29 cellular contexts compared by ENCODE assay signal in the genomic region with DNA sequence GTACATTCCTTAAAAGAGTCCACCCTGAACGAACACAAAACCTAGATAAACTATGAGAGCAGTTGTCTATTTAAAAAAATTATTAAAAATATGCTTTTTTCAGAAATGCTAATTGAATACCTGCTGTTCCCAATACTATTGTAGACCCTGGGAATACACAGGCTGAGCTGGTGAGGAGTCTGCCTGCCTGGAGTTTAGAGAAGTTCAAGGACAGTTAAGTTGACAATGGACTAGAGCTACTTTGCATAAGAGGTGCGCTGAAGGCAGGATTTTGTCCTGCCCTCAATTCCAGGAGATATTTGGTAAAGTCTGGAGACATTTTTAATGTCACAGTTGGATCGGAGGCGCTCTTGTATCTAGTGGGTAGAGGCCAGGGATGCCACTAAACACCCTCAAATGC.
A peak's percentile ranks its signal among the peaks of the same experiment; 100 is the strongest.
DNase-seq lines count a peak whose midpoint lies in the region; ATAC-seq, FAIRE-seq and TF ChIP-seq lines count a peak whose summit lies in the region.
"Had no signal": no experiment of that assay in that cellular context is flagged by ENCODE, and none has a peak within 500 bp of the region (broad histone marks: within the 10 kb centered on the region; RNA-seq: fewer than 3 reads in every experiment).

No MANE protein-coding gene starts in this region.

- BruUV-seq in HepG2 (replicated peaks; lab: Mats Ljungman, UMichigan): no TSS peak

- no peak overlapping the region for H2AFZ ChIP-seq in HepG2 (ENCODE audit: low read length)

- no peak overlapping the region for H3K9ac ChIP-seq in HepG2 (ENCODE audit: insufficient read depth, low read depth, low read length)
- H3K9ac ChIP-seq in stomach smooth muscle (ENCODE audit: low read length in 2 of 2): no peak overlapping the region

- H3K9me3 Mint-ChIP-seq in chondrocyte (ENCODE audit: low read depth): no peaks in the 10 kb centered on the region
- no peaks in the 10 kb centered on the region for H3K9me3 Mint-ChIP-seq in osteocyte (ENCODE audit: unreplicated experiment)
- H3K9me3 Mint-ChIP-seq in naive thymus-derived CD8-positive, alpha-beta T cell: no peaks in the 10 kb centered on the region
- H3K9me3 Mint-ChIP-seq: activated naive CD4-positive, alpha-beta T cell treated with anti-CD3 and anti-CD28 coated beads, Interleukin-2, amount 10 ng/mL, durations not matched to agents 7 days and 5 days; activated T-helper 17 cell treated with anti-CD3 and anti-CD28 coated beads, Interleukin-2, amount 50 U/mL, for 72 hours; CD8-positive, alpha-beta memory T cell; immature natural killer cell; memory B cell had no signal

- peaks cover 0 to 2% of the 10 kb centered on the region in 2 experiments; a peak in 1 of 5 replicates for H3K27me3 ChIP-seq in HepG2 (ENCODE audit: control insufficient read depth in 1 of 2, insufficient read depth in 2 of 2, low read length in 2 of 2)
- no peaks in the 10 kb centered on the region for H3K27me3 ChIP-seq in stomach smooth muscle (ENCODE audit: control insufficient read depth in 1 of 2, insufficient read depth in 2 of 2, low read length in 2 of 2)
- H3K27me3 ChIP-seq: brain microvascular endothelial cell, dorsolateral prefrontal cortex, upper lobe of left lung had no signal

- H3K27ac Mint-ChIP-seq in chondrocyte (ENCODE audit: unreplicated experiment): peak overlapping the region; percentile 97
- peak overlapping the region; percentile 93 for H3K27ac Mint-ChIP-seq in osteocyte (ENCODE audit: unreplicated experiment)
- no peak overlapping the region for H3K27ac Mint-ChIP-seq in naive thymus-derived CD8-positive, alpha-beta T cell
- H3K27ac Mint-ChIP-seq: activated CD4-positive, alpha-beta T cell treated with anti-CD3 and anti-CD28 coated beads for 36 hours; activated naive CD4-positive, alpha-beta T cell treated with anti-CD3 and anti-CD28 coated beads, Interleukin-2, amount 10 ng/mL, durations not matched to agents 7 days and 5 days; activated T-helper 17 cell treated with anti-CD3 and anti-CD28 coated beads, Interleukin-2, amount 50 U/mL, for 72 hours; CD8-positive, alpha-beta memory T cell; immature natural killer cell had no signal

- no peak for TF ChIP-seq RAD21 in HepG2 (CRISPR knock-in tag; IDR thresholded peaks at IDR 0.05)

- no peaks in the 10 kb centered on the region for H3K36me3 Mint-ChIP-seq in chondrocyte (ENCODE audit: low read depth)
- peaks cover 16% of the 10 kb centered on the region for H3K36me3 Mint-ChIP-seq in osteocyte (ENCODE audit: unreplicated experiment)
- no peaks in the 10 kb centered on the region for H3K36me3 Mint-ChIP-seq in naive thymus-derived CD8-positive, alpha-beta T cell
- H3K36me3 Mint-ChIP-seq: activated naive CD4-positive, alpha-beta T cell treated with anti-CD3 and anti-CD28 coated beads, Interleukin-2, amount 10 ng/mL, durations not matched to agents 7 days and 5 days; CD8-positive, alpha-beta memory T cell had no signal

- no peak for FAIRE-seq in HepG2 (lab: Jason Lieb, UNC)
- FAIRE-seq: endometrium, GM12878, small intestine had no signal

- TF ChIP-seq EP300 in HepG2 (IDR thresholded peaks at IDR 0.05; ENCODE audit: low read depth in 2 of 2, low read length in 2 of 2) (no peak), HepG2 (CRISPR knock-in tag; IDR thresholded peaks at IDR 0.05; ENCODE audit: borderline replicate concordance) (no peak)

- ATAC-seq in HepG2 (peak; percentile 64), GM19463 (IDR thresholded peaks at IDR 0.05; ENCODE audit: unreplicated experiment) (no peak)
- ATAC-seq in naive thymus-derived CD8-positive, alpha-beta T cell: no peak
- ATAC-seq: activated CD4-positive, alpha-beta T cell treated with anti-CD3 and anti-CD28 coated beads for 36 hours; activated T-helper 17 cell treated with anti-CD3 and anti-CD28 coated beads, Interleukin-2, amount 50 U/mL, for 72 hours; GM12878; left colon; stimulated activated naive CD8-positive, alpha-beta T cell treated with anti-CD3 and anti-CD28 coated beads, Interleukin-15, Interleukin-2, amounts not matched to agents 100 U/mL and 50 U/mL, for 24 hours had no signal

- TF ChIP-seq POLR2A in HepG2 (IDR thresholded peaks at IDR 0.05; ENCODE audit: insufficient read depth in 1 of 2, low read depth in 2 of 2, low read length in 2 of 2): no peak

- no peak overlapping the region for H3K4me3 Mint-ChIP-seq in chondrocyte (ENCODE audit: unreplicated experiment)
- no peak overlapping the region for H3K4me3 Mint-ChIP-seq in osteocyte (ENCODE audit: unreplicated experiment)
- H3K4me3 Mint-ChIP-seq in naive thymus-derived CD8-positive, alpha-beta T cell: no peak overlapping the region
- H3K4me3 Mint-ChIP-seq: activated CD4-positive, alpha-beta T cell treated with anti-CD3 and anti-CD28 coated beads for 36 hours; activated naive CD4-positive, alpha-beta T cell treated with anti-CD3 and anti-CD28 coated beads, Interleukin-2, amount 10 ng/mL, durations not matched to agents 7 days and 5 days; activated T-helper 17 cell treated with anti-CD3 and anti-CD28 coated beads, Interleukin-2, amount 50 U/mL, for 72 hours; CD8-positive, alpha-beta memory T cell; immature natural killer cell; memory B cell had no signal

- H3K9me3 ChIP-seq in HepG2 (ENCODE audit: low read length) (no peaks in the 10 kb centered on the region), stomach smooth muscle (ENCODE audit: control insufficient read depth in 2 of 2, low read length in 2 of 2) (no peaks in the 10 kb centered on the region)
- H3K9me3 ChIP-seq: HAP-1, upper lobe of left lung had no signal

- DNase-seq in chondrocyte (ENCODE audit: low spot score) (no peak), HepG2 (ENCODE audit: low spot score) (peak; percentile 2), osteocyte (ENCODE audit: extremely low spot score, unreplicated experiment) (no peak), NCI-H345 treated with DMSO at 0.1 percent for 48 hours (lab: John Stamatoyannopoulos, UW; ENCODE audit: unreplicated experiment) (no peak), NCI-H2227 treated with DMSO at 0.1 percent for 48 hours (lab: John Stamatoyannopoulos, UW) (no peak)
- DNase-seq in naive thymus-derived CD8-positive, alpha-beta T cell: no peak
- DNase-seq: activated CD4-positive, alpha-beta T cell treated with anti-CD3 and anti-CD28 coated beads for 36 hours; activated naive CD4-positive, alpha-beta T cell treated with anti-CD3 and anti-CD28 coated beads, Interleukin-2, amount 10 ng/mL, durations not matched to agents 7 days and 5 days; brain microvascular endothelial cell; CD8-positive, alpha-beta memory T cell; DMS153; dorsolateral prefrontal cortex; immature natural killer cell; left colon; MM.1S; NCI-H1105 treated with DMSO at 0.1 percent for 48 hours; NCI-H187 treated with DMSO at 0.1 percent for 48 hours; NCI-H69; Right ventricle myocardium superior; small intestine; stimulated activated naive CD8-positive, alpha-beta T cell treated with anti-CD3 and anti-CD28 coated beads, Interleukin-15, Interleukin-2, amounts not matched to agents 100 U/mL and 50 U/mL, for 24 hours; upper lobe of left lung had no signal

- H3K79me2 ChIP-seq in HepG2 (ENCODE audit: insufficient read depth, low read length): no peaks in the 10 kb centered on the region

- CTCF ChIA-PET in HepG2 (lab: Yijun Ruan, JAX; ENCODE audit: low intra/inter-chr PET ratio, low total read pairs): no interaction called here

- H3K27me3 Mint-ChIP-seq in chondrocyte (ENCODE audit: low read depth) (no peaks in the 10 kb centered on the region), osteocyte (ENCODE audit: unreplicated experiment) (no peaks in the 10 kb centered on the region)
- H3K27me3 Mint-ChIP-seq in naive thymus-derived CD8-positive, alpha-beta T cell: peaks cover 0 to 3% (median 0%) of the 10 kb centered on the region in 5 donors
- H3K27me3 Mint-ChIP-seq: memory B cell had no signal

- peaks cover 76% of the 10 kb centered on the region for H3K4me1 Mint-ChIP-seq in chondrocyte (ENCODE audit: low read depth)
- H3K4me1 Mint-ChIP-seq in osteocyte (ENCODE audit: unreplicated experiment): peaks cover 59% of the 10 kb centered on the region
- H3K4me1 Mint-ChIP-seq in naive thymus-derived CD8-positive, alpha-beta T cell: peaks cover 0 to 8% (median 0%) of the 10 kb centered on the region in 4 donors

- H3K27ac ChIP-seq in HepG2 (ENCODE audit: extremely low read length, insufficient read depth, low read length) (no peak overlapping the region), stomach smooth muscle (ENCODE audit: low read length) (peak overlapping the region; percentile 74)
- H3K27ac ChIP-seq: brain microvascular endothelial cell had no signal

- H3K4me1 ChIP-seq in HepG2 (ENCODE audit: insufficient read depth, low read length) (peaks cover 27% of the 10 kb centered on the region), stomach smooth muscle (ENCODE audit: control insufficient read depth, insufficient read depth, low read length) (peaks cover 61% of the 10 kb centered on the region)

- no peak overlapping the region for H3K4me2 ChIP-seq in HepG2 (ENCODE audit: low read depth, low read length)

- POLR2A ChIA-PET in HepG2 (lab: Yijun Ruan, JAX): no interaction called here
- POLR2A ChIA-PET in naive thymus-derived CD8-positive, alpha-beta T cell (lab: Charles Lee): no interaction called here

- intact Hi-C loops in HepG2 (cut with micrococcal nuclease; ENCODE audit: unreplicated experiment): no loop called here

- in situ Hi-C loops in HepG2 (cut with HindIII; ENCODE audit: extremely low pct_ligation_motif_present, low pct_unique_long_range_greater_than_20kb): loop anchor here (25.0 kb wide), 1 partner anchor 104 kb away; a partner anchor contains a TSS

- WGBS in HepG2 (ENCODE audit: low lambda C conversion rate): 48% methylated on average over 4 of the region's 4 CpGs

- no peaks in the 10 kb centered on the region for H3K36me3 ChIP-seq in HepG2 (replicated peaks in 1 of 2; ENCODE audit: control insufficient read depth in 1 of 2, insufficient read depth in 2 of 2, low read length in 2 of 2)
- no peaks in the 10 kb centered on the region for H3K36me3 ChIP-seq in stomach smooth muscle (ENCODE audit: control insufficient read depth in 2 of 2, insufficient read depth in 2 of 2, low read length in 2 of 2)
- H3K36me3 ChIP-seq: brain microvascular endothelial cell, HAP-1, upper lobe of left lung had no signal

- H4K20me1 ChIP-seq in HepG2 (ENCODE audit: insufficient read depth, low read length): no peaks in the 10 kb centered on the region

- TF ChIP-seq CTCF in chondrocyte (IDR thresholded peaks at IDR 0.05) (no peak), HepG2 (CRISPR knock-in tag; IDR thresholded peaks at IDR 0.05) (no peak), osteocyte (IDR thresholded peaks at IDR 0.05) (no peak)

- H3K4me3 ChIP-seq in HepG2 (replicated peaks in 1 of 3; ENCODE audit: insufficient read depth in 1 of 3, low read depth in 2 of 3, low read length in 3 of 3) (no peak overlapping the region), stomach smooth muscle (ENCODE audit: low read length in 2 of 2) (no peak overlapping the region)
- H3K4me3 ChIP-seq: dorsolateral prefrontal cortex, GM12878, HAP-1, upper lobe of left lung had no signal

TF ChIP-seq in HepG2, 621 proteins besides CTCF, POLR2A, EP300 and RAD21 (continues in another document):
- TF ChIP-seq ZNF383 (CRISPR knock-in tag; IDR thresholded peaks at IDR 0.05; ENCODE audit: borderline replicate concordance) (no peak), ZMYM4 (CRISPR knock-in tag; IDR thresholded peaks at IDR 0.05) (peak; percentile 30; the same call in 1 of the 2 replicates), RXRA (CRISPR knock-in tag; IDR thresholded peaks at IDR 0.05) (no peak), ZNF496 (CRISPR knock-in tag; IDR thresholded peaks at IDR 0.05; ENCODE audit: insufficient replicate concordance) (no peak)

Comparison
In these comparisons a context has a peak if more than half of its experiments do, and no peak if none do; other contexts are left out.
1. H3K27ac Mint-ChIP-seq: peak in chondrocyte (single experiment) and osteocyte (single experiment); none in naive thymus-derived CD8-positive, alpha-beta T cell (0 of 10).